Comparison of ENCODE assay signal across 23 cellular contexts in genomic region chr16:56362706-56363105, GRCh38.
"Had no signal": no experiment of that assay in that cellular context is flagged by ENCODE, and none has a peak within 500 bp of the region (broad histone marks: within the 10 kb centered on the region; RNA-seq: fewer than 3 reads in every experiment).

No MANE protein-coding gene starts in this region.

- H3K4me1 ChIP-seq: right lobe of liver, uterus had no signal

- H3K27me3 ChIP-seq: brain microvascular endothelial cell, gastrocnemius medialis, neural progenitor cell, right lobe of liver, tibial nerve, uterus had no signal

- H3K9me3 Mint-ChIP-seq: activated naive CD8-positive, alpha-beta T cell treated with anti-CD3 and anti-CD28 coated beads, Interleukin-2, amount 50 U/mL, for 24 hours; activated T-helper 2 cell treated with anti-CD3 and anti-CD28 coated beads, Interferon-gamma antibody, Interleukin-2, Interleukin-4, amounts not matched to agents 10 μg/mL and 5 μg/mL and 100 μg/mL, durations not matched to agents 14 hours and 24 hours and 36 hours; memory B cell; naive thymus-derived CD4-positive, alpha-beta T cell; neural progenitor cell; T-cell had no signal

- H3K27ac Mint-ChIP-seq: activated T-helper 2 cell treated with anti-CD3 and anti-CD28 coated beads, Interferon-gamma antibody, Interleukin-2, Interleukin-4, amounts not matched to agents 10 μg/mL and 5 μg/mL and 100 μg/mL, durations not matched to agents 14 hours and 24 hours and 36 hours; memory B cell; neural progenitor cell had no signal

- H3K27me3 Mint-ChIP-seq: activated naive CD8-positive, alpha-beta T cell treated with anti-CD3 and anti-CD28 coated beads, Interleukin-2, amount 50 U/mL, for 24 hours; memory B cell; naive thymus-derived CD4-positive, alpha-beta T cell; T-cell had no signal

- H2AFZ ChIP-seq: neural progenitor cell had no signal

- H3K4me3 Mint-ChIP-seq: activated naive CD8-positive, alpha-beta T cell treated with anti-CD3 and anti-CD28 coated beads, Interleukin-2, amount 50 U/mL, for 24 hours; memory B cell; neural progenitor cell; T-cell had no signal

- H3K9ac ChIP-seq: neural progenitor cell had no signal

- H3K27ac ChIP-seq: brain microvascular endothelial cell, gastrocnemius medialis, neural progenitor cell, psoas muscle, right lobe of liver, tibial nerve, uterus had no signal

- H3K4me3 ChIP-seq: gastrocnemius medialis, neural progenitor cell, psoas muscle, right lobe of liver, tibial nerve, uterus had no signal

- H3K36me3 ChIP-seq: neural progenitor cell, uterus had no signal

- H3K4me2 ChIP-seq: neural progenitor cell had no signal

- H3K9me3 ChIP-seq: gastrocnemius medialis, psoas muscle, right lobe of liver, tibial nerve, uterus had no signal

- DNase-seq: activated CD4-positive, alpha-beta T cell treated with anti-CD3 and anti-CD28 coated beads for 48 hours; activated CD4-positive, CD25-positive, alpha-beta regulatory T cell; activated naive CD4-positive, alpha-beta T cell treated with Interleukin-2 at 50 U/mL for 16 hours; activated naive CD8-positive, alpha-beta T cell treated with anti-CD3 and anti-CD28 coated beads, Interleukin-2, amount 50 U/mL, for 24 hours; anterior cingulate cortex; brain microvascular endothelial cell; cortex of kidney; effector CD4-positive, alpha-beta T cell; naive thymus-derived CD4-positive, alpha-beta T cell; psoas muscle; right lobe of liver; small intestine; stimulated activated CD4-positive, alpha-beta T cell treated with anti-CD3 and anti-CD28 coated beads, Interleukin-15, amount 100 ng/mL, for 24 hours; stimulated activated CD4-positive, alpha-beta T cell treated with anti-CD3 and anti-CD28 coated beads, Interleukin-2, amount 100 ng/mL, for 48 hours; T-cell; T-helper 9 cell had no signal

- ATAC-seq: activated naive CD8-positive, alpha-beta T cell treated with anti-CD3 and anti-CD28 coated beads, Interleukin-2, amount 50 U/mL, for 24 hours; gastrocnemius medialis; psoas muscle; right lobe of liver; SK-N-SH treated with all-trans-retinoic acid at 6 μM for 48 hours had no signal
